ENCODE assay signal across 28 cellular contexts in genomic region chr10:32793033-32793432, GRCh38.
"Had no signal": no experiment of that assay in that cellular context is flagged by ENCODE, and none has a peak within 500 bp of the region (broad histone marks: within the 10 kb centered on the region; RNA-seq: fewer than 3 reads in every experiment).

No MANE protein-coding gene starts in this region.

- H3K27me3 ChIP-seq: adrenal gland, MG63, SJSA1 had no signal

- H3K4me3 Mint-ChIP-seq: activated CD8-positive, alpha-beta T cell treated with anti-CD3 and anti-CD28 coated beads for 36 hours; activated naive CD4-positive, alpha-beta T cell treated with anti-CD3 and anti-CD28 coated beads, Interleukin-2, amount 10 ng/mL, durations not matched to agents 7 days and 5 days; activated naive CD8-positive, alpha-beta T cell treated with anti-CD3 and anti-CD28 coated beads for 36 hours; activated T-cell treated with anti-CD3 and anti-CD28 coated beads, Interleukin-2, amount 50 U/mL, for 72 hours had no signal

- H3K27ac Mint-ChIP-seq: activated CD8-positive, alpha-beta T cell treated with anti-CD3 and anti-CD28 coated beads for 36 hours; activated naive CD4-positive, alpha-beta T cell treated with anti-CD3 and anti-CD28 coated beads, Interleukin-2, amount 10 ng/mL, durations not matched to agents 7 days and 5 days; activated naive CD8-positive, alpha-beta T cell treated with anti-CD3 and anti-CD28 coated beads for 36 hours; activated T-cell treated with anti-CD3 and anti-CD28 coated beads, Interleukin-2, amount 50 U/mL, for 72 hours; activated T-helper 2 cell treated with anti-CD3 and anti-CD28 coated beads, Interferon-gamma antibody, Interleukin-2, Interleukin-4, amounts not matched to agents 10 μg/mL and 5 μg/mL and 100 μg/mL, durations not matched to agents 14 hours and 24 hours and 36 hours had no signal

- H3K4me1 ChIP-seq: adrenal gland had no signal

- H3K4me3 ChIP-seq: adrenal gland, MG63, SJSA1 had no signal

- DNase-seq: activated CD4-positive, alpha-beta T cell treated with anti-CD3 and anti-CD28 coated beads for 4 hours; activated CD8-positive, alpha-beta memory T cell treated with anti-CD3 and anti-CD28 coated beads, Interleukin-2, amount 50 U/mL, for 4 hours; activated CD8-positive, alpha-beta T cell treated with anti-CD3 and anti-CD28 coated beads for 36 hours; activated gamma-delta T cell treated with Interleukin-2 at 50 U/mL for 16 hours; activated naive CD4-positive, alpha-beta T cell treated with anti-CD3 and anti-CD28 coated beads, Interleukin-2, amount 10 ng/mL, durations not matched to agents 7 days and 5 days; activated naive CD8-positive, alpha-beta T cell treated with anti-CD3 and anti-CD28 coated beads for 36 hours; activated T-cell treated with anti-CD3 and anti-CD28 coated beads, Interleukin-2, amount 50 U/mL, for 72 hours; adrenal gland; anterior cingulate cortex; central memory CD4-positive, alpha-beta T cell; MG63; MV-4-11; NCI-H1092 treated with DMSO at 0.1 percent for 48 hours; NCI-H1417 treated with DMSO at 0.1 percent for 48 hours; NCI-H1694; NCI-H2029; NCI-H2107; NCI-H2171 treated with DMSO at 0.1 percent for 48 hours; NCI-H226; NCI-H526; NCI-H82; Right ventricle myocardium superior; RPMI8226; SW 1271 had no signal

- H3K4me1 Mint-ChIP-seq: activated naive CD4-positive, alpha-beta T cell treated with anti-CD3 and anti-CD28 coated beads, Interleukin-2, amount 10 ng/mL, durations not matched to agents 7 days and 5 days; activated naive CD8-positive, alpha-beta T cell treated with anti-CD3 and anti-CD28 coated beads for 36 hours had no signal

- ATAC-seq: activated CD4-positive, CD25-positive, alpha-beta regulatory T cell treated with anti-CD3 and anti-CD28 coated beads, Interleukin-2, amount 50 U/mL, for 24 hours; activated CD8-positive, alpha-beta T cell treated with anti-CD3 and anti-CD28 coated beads for 36 hours; activated T-cell treated with anti-CD3 and anti-CD28 coated beads, Interleukin-2, amount 50 U/mL, for 72 hours; SK-N-SH treated with all-trans-retinoic acid at 6 μM for 48 hours had no signal

- H3K27me3 Mint-ChIP-seq: activated CD8-positive, alpha-beta T cell treated with anti-CD3 and anti-CD28 coated beads for 36 hours; activated naive CD4-positive, alpha-beta T cell treated with anti-CD3 and anti-CD28 coated beads, Interleukin-2, amount 10 ng/mL, durations not matched to agents 7 days and 5 days; activated naive CD8-positive, alpha-beta T cell treated with anti-CD3 and anti-CD28 coated beads for 36 hours had no signal

- H3K9me3 Mint-ChIP-seq: activated CD8-positive, alpha-beta T cell treated with anti-CD3 and anti-CD28 coated beads for 36 hours had no signal

- H3K9me3 ChIP-seq: adrenal gland, MG63, SJSA1 had no signal

- H3K36me3 ChIP-seq: adrenal gland, MG63, SJSA1 had no signal

- H3K27ac ChIP-seq: adrenal gland, SJSA1 had no signal
